8 cellular contexts compared by ENCODE assay signal in the genomic region with DNA sequence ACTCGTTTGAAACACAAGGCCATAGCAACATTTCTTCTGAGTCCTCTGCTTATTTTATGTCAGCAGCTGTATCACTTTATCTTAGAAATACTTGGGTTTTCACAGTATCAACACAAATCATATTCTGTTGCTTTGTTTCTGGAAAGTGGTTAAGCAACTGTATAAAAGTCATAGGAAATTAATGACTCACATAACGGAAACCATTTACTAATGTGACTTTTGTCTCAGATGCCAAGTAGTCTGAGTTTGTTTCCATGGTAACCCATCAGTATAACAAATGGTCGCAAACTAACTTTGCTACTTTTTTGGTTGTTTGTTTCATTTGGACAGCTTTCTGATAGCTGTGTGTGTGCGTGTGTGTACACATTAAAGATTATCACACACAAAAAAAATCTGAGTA. TPM values are rescaled to one million over a fixed set of nuclear protein-coding genes. Genes with fewer than 3 reads are reported as not detected.
DNase-seq lines count a peak whose midpoint lies in the region; ATAC-seq lines count a peak whose summit lies in the region.

No MANE protein-coding gene starts in this region.

- H3K27ac ChIP-seq in CD4-positive, CD25-positive, alpha-beta regulatory T cell (ENCODE audit: insufficient read depth, low read length, poor library complexity, severe bottlenecking): peak overlapping the region; percentile 90

- H3K4me1 ChIP-seq in CD4-positive, CD25-positive, alpha-beta regulatory T cell (ENCODE audit: control insufficient read depth, insufficient read depth, low read length, poor library complexity, severe bottlenecking): peaks cover 28% of the 10 kb centered on the region

- H3K36me3 ChIP-seq in CD4-positive, CD25-positive, alpha-beta regulatory T cell (ENCODE audit: control insufficient read depth, insufficient read depth, low read length): no peaks in the 10 kb centered on the region

- POLR2A ChIA-PET in naive thymus-derived CD8-positive, alpha-beta T cell (lab: Charles Lee): no interaction called here

- peak; percentile 18 to 85 (median 80) for DNase-seq in CD4-positive, CD25-positive, alpha-beta regulatory T cell
- DNase-seq in NCI-H1105 treated with DMSO at 0.1 percent for 48 hours (lab: John Stamatoyannopoulos, UW) (peak; percentile 10), dedifferentiated amniotic fluid mesenchymal stem cell (ENCODE audit: extremely low spot score) (peak; percentile 83), GDM1 (lab: John Stamatoyannopoulos, UW) (no peak), NCI-H345 treated with DMSO at 0.1 percent for 48 hours (lab: John Stamatoyannopoulos, UW; ENCODE audit: unreplicated experiment) (no peak)
- peak in 4 of 10 donors; percentile 38 to 54 (median 46) for DNase-seq in naive thymus-derived CD8-positive, alpha-beta T cell

- no peaks in the 10 kb centered on the region for H3K27me3 ChIP-seq in CD4-positive, CD25-positive, alpha-beta regulatory T cell (ENCODE audit: control insufficient read depth, insufficient read depth, low read length)

- no peaks in the 10 kb centered on the region for H3K9me3 Mint-ChIP-seq in CD4-positive, CD25-positive, alpha-beta regulatory T cell
- no peaks in the 10 kb centered on the region for H3K9me3 Mint-ChIP-seq in naive thymus-derived CD8-positive, alpha-beta T cell

- H3K27me3 Mint-ChIP-seq in CD4-positive, CD25-positive, alpha-beta regulatory T cell: no peaks in the 10 kb centered on the region
- no peaks in the 10 kb centered on the region for H3K27me3 Mint-ChIP-seq in naive thymus-derived CD8-positive, alpha-beta T cell

- peak overlapping the region; percentile 56 for H3K4me3 ChIP-seq in CD4-positive, CD25-positive, alpha-beta regulatory T cell (ENCODE audit: low read depth, low read length)

- H3K4me1 Mint-ChIP-seq in CD4-positive, CD25-positive, alpha-beta regulatory T cell: peaks cover 38 to 54% (median 47%) of the 10 kb centered on the region in 4 donors
- H3K4me1 Mint-ChIP-seq in naive thymus-derived CD8-positive, alpha-beta T cell: peaks cover 26 to 58% (median 35%) of the 10 kb centered on the region in 4 donors

- H3K9me3 ChIP-seq in CD4-positive, CD25-positive, alpha-beta regulatory T cell (ENCODE audit: control insufficient read depth in 2 of 2, low read length in 2 of 2): no peaks in the 10 kb centered on the region

- peak overlapping the region in 2 of 4 donors; percentile 40 to 45 for H3K4me3 Mint-ChIP-seq in CD4-positive, CD25-positive, alpha-beta regulatory T cell
- H3K4me3 Mint-ChIP-seq in naive thymus-derived CD8-positive, alpha-beta T cell: peak overlapping the region in 2 of 10 donors; percentile 20 to 43

- ATAC-seq in CD4-positive, CD25-positive, alpha-beta regulatory T cell (ENCODE audit: low read depth in 2 of 2): peak; percentile 92
- peak; percentile 83 to 91 for ATAC-seq in naive thymus-derived CD8-positive, alpha-beta T cell
- ATAC-seq in GM18907 (IDR thresholded peaks at IDR 0.05; ENCODE audit: unreplicated experiment) (no peak), HG03457 (IDR thresholded peaks at IDR 0.05; ENCODE audit: unreplicated experiment) (no peak)

- H3K36me3 Mint-ChIP-seq in CD4-positive, CD25-positive, alpha-beta regulatory T cell: peaks cover 5% of the 10 kb centered on the region
- H3K36me3 Mint-ChIP-seq in naive thymus-derived CD8-positive, alpha-beta T cell: peaks cover 0 to 11% (median 5%) of the 10 kb centered on the region in 3 donors

- peak overlapping the region in 2 of 3 donors; percentile 60 to 77 for H3K27ac Mint-ChIP-seq in CD4-positive, CD25-positive, alpha-beta regulatory T cell
- H3K27ac Mint-ChIP-seq in naive thymus-derived CD8-positive, alpha-beta T cell: peak overlapping the region in 6 of 10 donors; percentile 16 to 87 (median 76)

RNA-seq across cellular contexts. Expression of gene EEIG2, which starts 31.0 kb away (rescaled TPM):
- 14.3 TPM for total RNA-seq in CD4-positive, CD25-positive, alpha-beta regulatory T cell
- 1 to 10 TPM in 2 of 4 donors, under 1 TPM in 2; 0.43 to 2.0 (median 1.3) TPM for polyA plus RNA-seq in CD4-positive, CD25-positive, alpha-beta regulatory T cell
- 10 to 100 TPM; 10.3 to 12.1 TPM for total RNA-seq in naive thymus-derived CD8-positive, alpha-beta T cell
- polyA plus RNA-seq in naive thymus-derived CD8-positive, alpha-beta T cell: 1 to 10 TPM in 1 of 3 donors, under 1 TPM in 2; 0.48 to 2.4 (median 0.75) TPM

Comparison
In these comparisons a context has a peak if more than half of its experiments do, and no peak if none do; other contexts are left out.
1. ATAC-seq: peak in CD4-positive, CD25-positive, alpha-beta regulatory T cell (2 of 2) and naive thymus-derived CD8-positive, alpha-beta T cell (2 of 2); none in GM18907 (single experiment) and HG03457 (single experiment).
2. DNase-seq: peak in CD4-positive, CD25-positive, alpha-beta regulatory T cell (3 of 3), NCI-H1105 treated with DMSO at 0.1 percent for 48 hours (single experiment) and dedifferentiated amniotic fluid mesenchymal stem cell (single experiment); none in GDM1 (single experiment) and NCI-H345 treated with DMSO at 0.1 percent for 48 hours (single experiment).